ENCODE assay signal across 9 cellular contexts in the genomic region with DNA sequence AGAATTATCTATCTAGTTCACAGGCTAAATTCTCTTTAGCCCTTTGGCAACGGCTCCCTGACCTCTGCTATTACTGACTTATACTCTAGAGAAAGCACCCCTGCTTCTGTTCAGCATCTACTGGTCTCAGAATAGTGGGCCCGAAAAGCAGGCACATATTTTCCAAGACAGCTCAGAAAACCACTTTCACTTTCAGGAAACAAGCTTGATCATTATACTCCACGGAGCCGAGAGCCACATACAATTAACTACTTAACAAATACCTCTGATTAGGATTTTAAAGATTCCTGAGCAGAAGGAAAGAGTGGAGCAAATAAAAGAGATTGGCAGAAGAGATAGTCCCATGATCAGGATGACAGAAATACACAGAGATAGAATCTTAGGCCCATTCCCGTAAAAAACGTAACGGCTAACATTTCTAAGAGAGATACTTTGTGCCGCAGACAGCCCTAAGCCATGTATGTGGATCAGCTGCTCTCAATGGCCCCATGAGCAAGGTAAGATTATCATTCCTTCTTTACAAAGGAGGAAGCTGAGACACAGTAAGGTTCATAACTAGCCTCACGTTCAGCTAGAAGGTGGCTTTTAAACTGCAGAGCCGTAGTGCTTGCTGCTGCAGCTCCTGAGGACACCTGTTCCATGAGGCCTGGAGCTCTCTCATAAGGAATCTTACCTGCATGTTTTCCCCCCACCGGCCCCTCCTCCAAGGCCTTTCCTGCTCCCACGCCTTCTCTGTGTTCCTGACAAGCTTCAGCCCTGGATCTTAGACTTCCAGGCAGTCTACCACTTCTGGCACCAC.
DNase-seq lines count a peak whose midpoint lies in the region; ATAC-seq and TF ChIP-seq lines count a peak whose summit lies in the region.
"Had no signal": no experiment of that assay in that cellular context is flagged by ENCODE, and none has a peak within 500 bp of the region (broad histone marks: within the 10 kb centered on the region; RNA-seq: fewer than 3 reads in every experiment).

No MANE protein-coding gene starts in this region.

- H3K4me3 ChIP-seq in thyroid gland (replicated peaks in 1 of 3) = no peak overlapping the region
- H3K4me3 ChIP-seq: A549 had no signal

- no peaks in the 10 kb centered on the region for H3K27me3 Mint-ChIP-seq in MCF 10A (ENCODE audit: insufficient read depth, unreplicated experiment)

- CTCF ChIA-PET in MCF 10A (lab: Yijun Ruan, JAX) = interaction anchor here (0.6 to 1.1 kb wide), 5 partner anchors 8 to 380 kb away, joined by 3 to 4 read pairs (median 4); no protein-coding TSS in a partner anchor

- peak overlapping the region in 2 of 3 donors; percentile 26 to 41 for H3K27ac ChIP-seq in thyroid gland
- H3K27ac ChIP-seq: A549 had no signal

- no TSS peak for BruUV-seq in MCF 10A (replicated peaks; lab: Mats Ljungman, UMichigan)

- POLR2A ChIA-PET in MCF 10A (lab: Yijun Ruan, JAX) = interaction anchor here (1.2 kb wide), 1 partner anchor 15 kb away, joined by 3 read pairs; no protein-coding TSS in a partner anchor

- no peak for TF ChIP-seq POLR2A in thyroid gland (IDR thresholded peaks at IDR 0.05)

- ATAC-seq in activated CD4-positive, CD25-positive, alpha-beta regulatory T cell treated with anti-CD3 and anti-CD28 coated beads, Interleukin-2, amount 50 U/mL, for 24 hours = peak; percentile 65 to 82
- ATAC-seq in GM19328 (IDR thresholded peaks at IDR 0.05; ENCODE audit: unreplicated experiment) = no peak
- ATAC-seq: A549 had no signal

- no peaks in the 10 kb centered on the region for H3K36me3 Mint-ChIP-seq in MCF 10A (ENCODE audit: insufficient read depth, unreplicated experiment)

- 81 to 83% methylated on average over 11 to 12 of the region's 12 CpGs for WGBS in thyroid gland, 2 donors

- DNase-seq in activated CD4-positive, CD25-positive, alpha-beta regulatory T cell (lab: John Stamatoyannopoulos, UW) = no peak
- no peak for DNase-seq in MCF 10A (ENCODE audit: unreplicated experiment)
- peak; percentile 49 to 80 for DNase-seq in lung microvascular endothelial cell (ENCODE audit: low read depth in 2 of 2)
- no peak for DNase-seq in thyroid gland
- no peak for DNase-seq in DMS153 (lab: John Stamatoyannopoulos, UW)
- no peak for DNase-seq in posterior cingulate gyrus

- H3K4me1 ChIP-seq in thyroid gland = peaks cover 14 to 29% of the 10 kb centered on the region in 2 donors

- intact Hi-C loops in MCF 10A (cut with micrococcal nuclease) (no loop called here), thyroid gland (cut with DNase I) (no loop called here), posterior cingulate gyrus (cut with DNase I) (no loop called here)

- no peaks in the 10 kb centered on the region for H3K27me3 ChIP-seq in thyroid gland

- H3K36me3 ChIP-seq in thyroid gland = no peaks in the 10 kb centered on the region

- H3K4me3 Mint-ChIP-seq in MCF 10A (ENCODE audit: unreplicated experiment) = peak overlapping the region; percentile 47

- no peaks in the 10 kb centered on the region for H3K9me3 Mint-ChIP-seq in MCF 10A (ENCODE audit: unreplicated experiment)

- TF ChIP-seq CTCF in MCF 10A (IDR thresholded peaks at IDR 0.05; ENCODE audit: unreplicated experiment) (no peak), thyroid gland (IDR thresholded peaks at IDR 0.05) (no peak)

- no peaks in the 10 kb centered on the region for H3K9me3 ChIP-seq in thyroid gland
- H3K9me3 ChIP-seq: A549 had no signal

- peak overlapping the region; percentile 92 for H3K27ac Mint-ChIP-seq in MCF 10A (ENCODE audit: low read depth, unreplicated experiment)

- peaks cover 27% of the 10 kb centered on the region for H3K4me1 Mint-ChIP-seq in MCF 10A (ENCODE audit: insufficient read depth, unreplicated experiment)

Comparison
In these comparisons a context has a peak if more than half of its experiments do, and no peak if none do; other contexts are left out.
1. DNase-seq: peak in lung microvascular endothelial cell (2 of 2); none in activated CD4-positive, CD25-positive, alpha-beta regulatory T cell (0 of 4), MCF 10A (single experiment), thyroid gland (0 of 2), DMS153 (single experiment) and posterior cingulate gyrus (0 of 10).